2 cellular contexts compared by ENCODE assay signal in genomic region chr3:171049831-171050444, GRCh38.
TF ChIP-seq lines count a peak whose summit lies in the region.

No MANE protein-coding gene starts in this region.

TF ChIP-seq in SK-N-SH treated with all-trans-retinoic acid at 6 μM for 48 hours, 23 proteins besides CTCF, POLR2A, EP300 and RAD21 (continued from another document):
- TF ChIP-seq POU6F1 (CRISPR knock-in tag; IDR thresholded peaks at IDR 0.05; ENCODE audit: borderline replicate concordance, low read depth) (no peak), ZC3H10 (CRISPR knock-in tag; IDR thresholded peaks at IDR 0.05) (no peak), OSR1 (CRISPR knock-in tag; IDR thresholded peaks at IDR 0.05) (no peak), CSRNP3 (CRISPR knock-in tag; IDR thresholded peaks at IDR 0.05) (no peak), TCF4 (CRISPR knock-in tag; IDR thresholded peaks at IDR 0.05; ENCODE audit: borderline replicate concordance) (no peak), ZNF70 (CRISPR knock-in tag; IDR thresholded peaks at IDR 0.05) (no peak)

TF ChIP-seq in K562, 482 proteins besides CTCF, POLR2A, EP300 and RAD21 (continued from another document):
- TF ChIP-seq CC2D1A (IDR thresholded peaks at IDR 0.05) (peak; percentile 52; the same call in 1 of the 2 replicates), MNT (conservative IDR thresholded peaks at IDR 0.05) (0 out of 4 replicates have a peak, but pooled peaks of 1 of the 2 experiments have one; percentile 24), RAD51 (IDR thresholded peaks at IDR 0.05; ENCODE audit: borderline replicate concordance, low read depth) (0 out of 2 replicates have a peak, but pooled peaks have one; percentile 10)
